In genomic region chr15:89184367-89184766, GRCh38 we compare ENCODE assay signal across 19 cellular contexts. TPM values are rescaled to one million over a fixed set of nuclear protein-coding genes. Genes with fewer than 3 reads are reported as not detected.
DNase-seq lines count a peak whose midpoint lies in the region; ATAC-seq and TF ChIP-seq lines count a peak whose summit lies in the region.
"Had no signal": no experiment of that assay in that cellular context is flagged by ENCODE, and none has a peak within 500 bp of the region (broad histone marks: within the 10 kb centered on the region; RNA-seq: fewer than 3 reads in every experiment).

No MANE protein-coding gene starts in this region.

- no peaks in the 10 kb centered on the region for H3K36me3 ChIP-seq in mucosa of descending colon (ENCODE audit: low read depth)

- H3K4me3 ChIP-seq in mucosa of descending colon = no peak overlapping the region
- H3K4me3 ChIP-seq: BLaER1, cardiac muscle cell, stomach had no signal

- H3K4me3 Mint-ChIP-seq in activated T-helper 1 cell treated with anti-CD3 and anti-CD28 coated beads, Interleukin-12 subunit alpha, Interleukin-12 subunit beta, Interleukin-2, Interleukin-4 antibody, amounts not matched to agents 30 ng/mL and 10 ng/mL and 1 ng/mL, durations not matched to agents 14 hours and 24 hours and 36 hours = no peak overlapping the region

- intact Hi-C loops in activated T-helper 1 cell treated with anti-CD3 and anti-CD28 coated beads, Interleukin-12 subunit alpha, Interleukin-12 subunit beta, Interleukin-2, Interleukin-4 antibody, amounts not matched to agents 30 ng/mL and 10 ng/mL and 1 ng/mL, durations not matched to agents 14 hours and 24 hours and 36 hours (cut with micrococcal nuclease) = no loop called here
- intact Hi-C loops in mucosa of descending colon (cut with DNase I, micrococcal nuclease) = no loop called here

- H3K27me3 Mint-ChIP-seq in activated T-helper 1 cell treated with anti-CD3 and anti-CD28 coated beads, Interleukin-12 subunit alpha, Interleukin-12 subunit beta, Interleukin-2, Interleukin-4 antibody, amounts not matched to agents 30 ng/mL and 10 ng/mL and 1 ng/mL, durations not matched to agents 14 hours and 24 hours and 36 hours (ENCODE audit: insufficient read depth) = no peaks in the 10 kb centered on the region

- peaks cover 22% of the 10 kb centered on the region for H3K36me3 Mint-ChIP-seq in activated T-helper 1 cell treated with anti-CD3 and anti-CD28 coated beads, Interleukin-12 subunit alpha, Interleukin-12 subunit beta, Interleukin-2, Interleukin-4 antibody, amounts not matched to agents 30 ng/mL and 10 ng/mL and 1 ng/mL, durations not matched to agents 14 hours and 24 hours and 36 hours (ENCODE audit: low read depth)

- ATAC-seq in mucosa of descending colon (peak; percentile 79), GM18867 (IDR thresholded peaks at IDR 0.05; ENCODE audit: unreplicated experiment) (no peak), HG03460 (IDR thresholded peaks at IDR 0.05; ENCODE audit: unreplicated experiment) (no peak)

- no peaks in the 10 kb centered on the region for H3K9me3 ChIP-seq in mucosa of descending colon
- H3K9me3 ChIP-seq: BLaER1, stomach had no signal

- H3K27ac Mint-ChIP-seq in activated T-helper 1 cell treated with anti-CD3 and anti-CD28 coated beads, Interleukin-12 subunit alpha, Interleukin-12 subunit beta, Interleukin-2, Interleukin-4 antibody, amounts not matched to agents 30 ng/mL and 10 ng/mL and 1 ng/mL, durations not matched to agents 14 hours and 24 hours and 36 hours = peak overlapping the region; percentile 13

- peaks cover 18% of the 10 kb centered on the region for H3K4me1 Mint-ChIP-seq in activated T-helper 1 cell treated with anti-CD3 and anti-CD28 coated beads, Interleukin-12 subunit alpha, Interleukin-12 subunit beta, Interleukin-2, Interleukin-4 antibody, amounts not matched to agents 30 ng/mL and 10 ng/mL and 1 ng/mL, durations not matched to agents 14 hours and 24 hours and 36 hours (ENCODE audit: low read depth)

- DNase-seq in NCI-H2081 (lab: John Stamatoyannopoulos, UW) (peak; percentile 40 to 78), NCI-H2081 treated with DMSO at 0.1 percent for 48 hours (lab: John Stamatoyannopoulos, UW) (no peak), COR-L47 (lab: John Stamatoyannopoulos, UW) (peak; percentile 74), mucosa of descending colon (no peak), dedifferentiated amniotic fluid mesenchymal stem cell (ENCODE audit: extremely low spot score) (no peak)
- no peak for DNase-seq in activated T-helper 1 cell treated with anti-CD3 and anti-CD28 coated beads, Interleukin-12 subunit alpha, Interleukin-12 subunit beta, Interleukin-2, Interleukin-4 antibody, amounts not matched to agents 30 ng/mL and 10 ng/mL and 1 ng/mL, durations not matched to agents 14 hours and 24 hours and 36 hours (ENCODE audit: low spot score)
- DNase-seq: erythroblast; GDM1; NCI-H1105; NCI-H2171; NK-92 treated with Interleukin-12 subunit alpha and Interleukin-12 subunit beta, amount 100 ng/mL, for 24 hours; stimulated activated CD4-positive, alpha-beta T cell treated with anti-CD3 and anti-CD28 coated beads, Interleukin-1b, Interleukin-23, amount 100 ng/mL, for 48 hours; stomach had no signal

- H3K4me1 ChIP-seq in mucosa of descending colon (ENCODE audit: low read depth) = no peaks in the 10 kb centered on the region
- H3K4me1 ChIP-seq: BLaER1, stomach had no signal

- no peaks in the 10 kb centered on the region for H3K9me3 Mint-ChIP-seq in activated T-helper 1 cell treated with anti-CD3 and anti-CD28 coated beads, Interleukin-12 subunit alpha, Interleukin-12 subunit beta, Interleukin-2, Interleukin-4 antibody, amounts not matched to agents 30 ng/mL and 10 ng/mL and 1 ng/mL, durations not matched to agents 14 hours and 24 hours and 36 hours

- TF ChIP-seq CTCF in mucosa of descending colon (IDR thresholded peaks at IDR 0.05) = no peak

RNA-seq across cellular contexts. Expression of gene RLBP1, which starts 37.0 kb away (rescaled TPM):
- total RNA-seq in activated T-helper 1 cell treated with anti-CD3 and anti-CD28 coated beads, Interleukin-12 subunit alpha, Interleukin-12 subunit beta, Interleukin-2, Interleukin-4 antibody, amounts not matched to agents 30 ng/mL and 10 ng/mL and 1 ng/mL, durations not matched to agents 14 hours and 24 hours and 36 hours = not detected in 2 replicates
- 1 to 10 TPM in 1 of 3 donors, not detected in 2; 2.1 TPM for total RNA-seq in mucosa of descending colon
- total RNA-seq: cardiac muscle cell, lower leg skin, urinary bladder had no signal

RNA-seq across cellular contexts. Expression of gene FANCI, which starts 59.4 kb away (rescaled TPM):
- 167 and 172 TPM in 2 replicates for total RNA-seq in activated T-helper 1 cell treated with anti-CD3 and anti-CD28 coated beads, Interleukin-12 subunit alpha, Interleukin-12 subunit beta, Interleukin-2, Interleukin-4 antibody, amounts not matched to agents 30 ng/mL and 10 ng/mL and 1 ng/mL, durations not matched to agents 14 hours and 24 hours and 36 hours
- total RNA-seq in mucosa of descending colon = 10 to 100 TPM; 12.9 to 27.1 (median 14.0) TPM

Comparison
In these comparisons a context has a peak if more than half of its experiments do, and no peak if none do; other contexts are left out.
1. DNase-seq: peak in NCI-H2081 (2 of 2) and COR-L47 (single experiment); none in NCI-H2081 treated with DMSO at 0.1 percent for 48 hours (single experiment), activated T-helper 1 cell treated with anti-CD3 and anti-CD28 coated beads, Interleukin-12 subunit alpha, Interleukin-12 subunit beta, Interleukin-2, Interleukin-4 antibody, amounts not matched to agents 30 ng/mL and 10 ng/mL and 1 ng/mL, durations not matched to agents 14 hours and 24 hours and 36 hours (single experiment), mucosa of descending colon (0 of 3) and dedifferentiated amniotic fluid mesenchymal stem cell (single experiment).